In genomic region chr3:49925485-49925884, GRCh38 we compare ENCODE assay signal across 2 cellular contexts.
TF ChIP-seq lines count a peak whose summit lies in the region.

No MANE protein-coding gene starts in this region.

TF ChIP-seq in HepG2, 621 proteins besides CTCF, POLR2A, EP300 and RAD21:
- no peak for TF ChIP-seq ZNF83 (CRISPR knock-in tag; IDR thresholded peaks at IDR 0.05; ENCODE audit: borderline replicate concordance)
- TF ChIP-seq ZNF121 (CRISPR knock-in tag; IDR thresholded peaks at IDR 0.05) = peak; percentile 88
- TF ChIP-seq CERS6 (CRISPR knock-in tag; IDR thresholded peaks at IDR 0.05) = no peak
- no peak for TF ChIP-seq GATAD2A (CRISPR knock-in tag; IDR thresholded peaks at IDR 0.05)
- no peak for TF ChIP-seq ZNF12 (CRISPR knock-in tag; IDR thresholded peaks at IDR 0.05)
- TF ChIP-seq ZNF3 (CRISPR knock-in tag; IDR thresholded peaks at IDR 0.05) = no peak
- TF ChIP-seq ZBTB42 (CRISPR knock-in tag; IDR thresholded peaks at IDR 0.05) = no peak
- no peak for TF ChIP-seq PHF20 (CRISPR knock-in tag; IDR thresholded peaks at IDR 0.05)

TF ChIP-seq in WTC11, 78 proteins besides CTCF, POLR2A, EP300 and RAD21:
- TF ChIP-seq USF1 (CRISPR knock-in tag; IDR thresholded peaks at IDR 0.05) (no peak), ZNF121 (CRISPR knock-in tag; IDR thresholded peaks at IDR 0.05) (peak; percentile 65; the same call in 1 of the 2 replicates)
